9 cellular contexts compared by ENCODE assay signal in the genomic region with DNA sequence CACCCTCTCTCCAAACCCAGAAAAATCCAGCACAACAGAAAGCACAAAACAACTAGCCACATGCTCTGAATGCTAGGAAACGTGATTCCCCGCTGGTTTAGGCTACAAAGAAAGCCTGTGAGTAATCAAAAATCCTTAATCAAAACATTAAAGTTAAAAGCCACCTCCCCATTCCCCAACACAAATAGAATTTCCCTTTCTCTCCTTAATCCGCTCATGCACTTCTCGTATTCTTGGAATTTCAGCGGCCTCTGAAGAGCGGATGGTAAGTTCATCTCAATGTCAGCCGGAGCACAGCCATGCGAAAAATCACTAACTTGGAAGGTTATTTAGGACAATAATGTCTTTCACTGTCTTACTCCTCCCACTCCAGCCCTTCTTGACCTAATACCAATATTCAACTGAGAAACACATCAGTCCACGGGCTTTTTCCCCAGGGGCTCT.
DNase-seq lines count a peak whose midpoint lies in the region; ATAC-seq and TF ChIP-seq lines count a peak whose summit lies in the region.
"Had no signal": no experiment of that assay in that cellular context is flagged by ENCODE, and none has a peak within 500 bp of the region (broad histone marks: within the 10 kb centered on the region; RNA-seq: fewer than 3 reads in every experiment).

No MANE protein-coding gene starts in this region.

- H3K4me3 Mint-ChIP-seq in activated CD4-positive, alpha-beta memory T cell treated with anti-CD3 and anti-CD28 coated beads, Interleukin-2, amount 10 ng/mL, durations not matched to agents 7 days and 5 days = peak overlapping the region; percentile 4
- no peak overlapping the region for H3K4me3 Mint-ChIP-seq in activated CD4-positive, alpha-beta memory T cell treated with anti-CD3 and anti-CD28 coated beads for 36 hours
- H3K4me3 Mint-ChIP-seq in activated CD8-positive, alpha-beta T cell treated with anti-CD3 and anti-CD28 coated beads, Interleukin-2, amount 10 ng/mL, durations not matched to agents 7 days and 5 days = no peak overlapping the region

- no peaks in the 10 kb centered on the region for H3K9me3 ChIP-seq in mammary epithelial cell (replicated peaks; ENCODE audit: insufficient read depth, low read length)

- H3K4me1 ChIP-seq in mammary epithelial cell (ENCODE audit: insufficient read depth, low read length) = peaks cover 17% of the 10 kb centered on the region

- H3K4me2 ChIP-seq in mammary epithelial cell (ENCODE audit: insufficient read depth, low read depth, low read length) = peak overlapping the region; percentile 90

- CTCF ChIA-PET in activated CD4-positive, alpha-beta memory T cell treated with anti-CD3 and anti-CD28 coated beads, Interleukin-2, amount 10 ng/mL, durations not matched to agents 7 days and 5 days (lab: Charles Lee) = no interaction called here
- CTCF ChIA-PET in activated CD4-positive, alpha-beta memory T cell treated with anti-CD3 and anti-CD28 coated beads for 36 hours (lab: Charles Lee) = interaction anchor here (0.6 to 2.1 kb wide), 2 partner anchors 9 to 94 kb away, joined by 3 to 6 read pairs; no protein-coding TSS in a partner anchor
- CTCF ChIA-PET in mammary epithelial cell (lab: Charles Lee; ENCODE audit: low non-redundant PET) = interaction anchor here (0.7 kb wide), 1 partner anchor 10 kb away, joined by 4 read pairs; no protein-coding TSS in a partner anchor
- CTCF ChIA-PET in activated CD8-positive, alpha-beta T cell treated with anti-CD3 and anti-CD28 coated beads, Interleukin-2, amount 10 ng/mL, durations not matched to agents 7 days and 5 days (lab: Charles Lee) = no interaction called here

- H3K27ac ChIP-seq in mammary epithelial cell (ENCODE audit: insufficient read depth, low read depth, low read length) (peak overlapping the region; percentile 67), substantia nigra (ENCODE audit: low read depth, low read length, poor library complexity, severe bottlenecking) (peak overlapping the region; percentile 95)

- intact Hi-C loops in activated CD4-positive, alpha-beta memory T cell treated with anti-CD3 and anti-CD28 coated beads for 36 hours (cut with micrococcal nuclease) = no loop called here
- intact Hi-C loops in mammary epithelial cell (cut with micrococcal nuclease) = loop anchor here (1.0 to 5.0 kb wide), 2 partner anchors 95 to 134 kb away; partner anchors contain the start of gene CABYR

- no peaks in the 10 kb centered on the region for H3K9me3 Mint-ChIP-seq in activated CD4-positive, alpha-beta memory T cell treated with anti-CD3 and anti-CD28 coated beads, Interleukin-2, amount 10 ng/mL, durations not matched to agents 7 days and 5 days
- H3K9me3 Mint-ChIP-seq in activated CD4-positive, alpha-beta memory T cell treated with anti-CD3 and anti-CD28 coated beads for 36 hours = peaks cover 6% of the 10 kb centered on the region
- H3K9me3 Mint-ChIP-seq in activated CD8-positive, alpha-beta T cell treated with anti-CD3 and anti-CD28 coated beads, Interleukin-2, amount 10 ng/mL, durations not matched to agents 7 days and 5 days (ENCODE audit: insufficient read depth) = no peaks in the 10 kb centered on the region

- H3K27me3 ChIP-seq in mammary epithelial cell (ENCODE audit: insufficient read depth, low read length) = no peaks in the 10 kb centered on the region
- H3K27me3 ChIP-seq in kidney epithelial cell (ENCODE audit: control insufficient read depth, insufficient read depth, low read length) = no peaks in the 10 kb centered on the region

- H2AFZ ChIP-seq in mammary epithelial cell (ENCODE audit: low read depth, low read length) = peak overlapping the region; percentile 89

- H3K27ac Mint-ChIP-seq in activated CD4-positive, alpha-beta memory T cell treated with anti-CD3 and anti-CD28 coated beads, Interleukin-2, amount 10 ng/mL, durations not matched to agents 7 days and 5 days = no peak overlapping the region
- no peak overlapping the region for H3K27ac Mint-ChIP-seq in activated CD4-positive, alpha-beta memory T cell treated with anti-CD3 and anti-CD28 coated beads for 36 hours
- no peak overlapping the region for H3K27ac Mint-ChIP-seq in activated CD8-positive, alpha-beta T cell treated with anti-CD3 and anti-CD28 coated beads, Interleukin-2, amount 10 ng/mL, durations not matched to agents 7 days and 5 days

- H3K79me2 ChIP-seq in mammary epithelial cell (ENCODE audit: insufficient read depth, low read length) = peaks cover 46% of the 10 kb centered on the region

- TF ChIP-seq CTCF in mammary epithelial cell (conservative IDR thresholded peaks at IDR 0.05 in 1 of 2, IDR thresholded peaks at IDR 0.05 in 1 of 2; ENCODE audit: extremely low read depth in 1 of 2, insufficient read depth in 1 of 2, low read depth in 1 of 2, low read length in 2 of 2) (no peak), kidney epithelial cell (IDR thresholded peaks at IDR 0.05; ENCODE audit: insufficient read depth, low read length, poor library complexity, severe bottlenecking) (no peak)

- no TSS peak for BruUV-seq in mammary epithelial cell (replicated peaks; lab: Mats Ljungman, UMichigan)

- in situ Hi-C loops in mammary epithelial cell (cut with MboI; ENCODE audit: low sequenced_read_pairs in 2 of 2) = no loop called here

- H3K36me3 ChIP-seq in mammary epithelial cell (ENCODE audit: insufficient read depth, low read length) (no peaks in the 10 kb centered on the region), kidney epithelial cell (ENCODE audit: control insufficient read depth, insufficient read depth, low read length) (no peaks in the 10 kb centered on the region)

- peak overlapping the region; percentile 58 to 91 (median 74) for H3K4me3 ChIP-seq in mammary epithelial cell (replicated peaks in 1 of 3; ENCODE audit: insufficient read depth in 1 of 3, low read depth in 2 of 3, low read length in 3 of 3)
- peak overlapping the region; percentile 82 for H3K4me3 ChIP-seq in kidney epithelial cell (ENCODE audit: low read depth, low read length)

- dilution Hi-C loops in mammary epithelial cell (cut with HindIII; ENCODE audit: low sequenced_read_pairs) = no loop called here

- H3K9ac ChIP-seq in mammary epithelial cell (ENCODE audit: insufficient read depth, low read length) = peak overlapping the region; percentile 66

- H4K20me1 ChIP-seq in mammary epithelial cell (ENCODE audit: insufficient read depth, low read length) = no peaks in the 10 kb centered on the region

- H3K27me3 Mint-ChIP-seq in activated CD4-positive, alpha-beta memory T cell treated with anti-CD3 and anti-CD28 coated beads, Interleukin-2, amount 10 ng/mL, durations not matched to agents 7 days and 5 days = peaks cover 50% of the 10 kb centered on the region
- H3K27me3 Mint-ChIP-seq in activated CD4-positive, alpha-beta memory T cell treated with anti-CD3 and anti-CD28 coated beads for 36 hours = peaks cover 35% of the 10 kb centered on the region
- H3K27me3 Mint-ChIP-seq in activated CD8-positive, alpha-beta T cell treated with anti-CD3 and anti-CD28 coated beads, Interleukin-2, amount 10 ng/mL, durations not matched to agents 7 days and 5 days (ENCODE audit: low read depth) = peaks cover 55% of the 10 kb centered on the region

- POLR2A ChIA-PET in activated CD4-positive, alpha-beta memory T cell treated with anti-CD3 and anti-CD28 coated beads, Interleukin-2, amount 10 ng/mL, durations not matched to agents 7 days and 5 days (lab: Charles Lee) = no interaction called here
- POLR2A ChIA-PET in activated CD4-positive, alpha-beta memory T cell treated with anti-CD3 and anti-CD28 coated beads for 36 hours (lab: Charles Lee) = no interaction called here
- POLR2A ChIA-PET in activated CD8-positive, alpha-beta T cell treated with anti-CD3 and anti-CD28 coated beads, Interleukin-2, amount 10 ng/mL, durations not matched to agents 7 days and 5 days (lab: Charles Lee) = no interaction called here

- no peak for ATAC-seq in activated CD8-positive, alpha-beta T cell treated with anti-CD3 and anti-CD28 coated beads, Interleukin-2, amount 10 ng/mL, durations not matched to agents 7 days and 5 days
- no peak for ATAC-seq in GM18858 (IDR thresholded peaks at IDR 0.05; ENCODE audit: unreplicated experiment)
- no peak for ATAC-seq in GM18520 (IDR thresholded peaks at IDR 0.05; ENCODE audit: unreplicated experiment)

- peaks cover 1% of the 10 kb centered on the region for H3K4me1 Mint-ChIP-seq in activated CD4-positive, alpha-beta memory T cell treated with anti-CD3 and anti-CD28 coated beads, Interleukin-2, amount 10 ng/mL, durations not matched to agents 7 days and 5 days
- H3K4me1 Mint-ChIP-seq in activated CD4-positive, alpha-beta memory T cell treated with anti-CD3 and anti-CD28 coated beads for 36 hours (ENCODE audit: low read depth) = peaks cover 5% of the 10 kb centered on the region
- peaks cover 3% of the 10 kb centered on the region for H3K4me1 Mint-ChIP-seq in activated CD8-positive, alpha-beta T cell treated with anti-CD3 and anti-CD28 coated beads, Interleukin-2, amount 10 ng/mL, durations not matched to agents 7 days and 5 days (ENCODE audit: low read depth)

- H3K36me3 Mint-ChIP-seq in activated CD4-positive, alpha-beta memory T cell treated with anti-CD3 and anti-CD28 coated beads, Interleukin-2, amount 10 ng/mL, durations not matched to agents 7 days and 5 days (ENCODE audit: low read depth) = no peaks in the 10 kb centered on the region
- H3K36me3 Mint-ChIP-seq in activated CD4-positive, alpha-beta memory T cell treated with anti-CD3 and anti-CD28 coated beads for 36 hours = no peaks in the 10 kb centered on the region
- H3K36me3 Mint-ChIP-seq in activated CD8-positive, alpha-beta T cell treated with anti-CD3 and anti-CD28 coated beads, Interleukin-2, amount 10 ng/mL, durations not matched to agents 7 days and 5 days (ENCODE audit: low read depth) = no peaks in the 10 kb centered on the region

- 2% methylated on average over 9 of the region's 9 CpGs for WGBS in mammary epithelial cell (ENCODE audit: low coverage, missing lambda C conversion rate)

- DNase-seq in activated CD4-positive, alpha-beta memory T cell treated with anti-CD3 and anti-CD28 coated beads, Interleukin-2, amount 10 ng/mL, durations not matched to agents 7 days and 5 days = no peak
- DNase-seq in activated CD4-positive, alpha-beta memory T cell treated with anti-CD3 and anti-CD28 coated beads for 36 hours = no peak
- DNase-seq in mammary epithelial cell (peak; percentile 63), kidney epithelial cell (ENCODE audit: low read depth) (no peak), substantia nigra (lab: John Stamatoyannopoulos, UW) (peak in 7 of 49 donors; percentile 30 to 76 (median 52))
- DNase-seq in activated CD8-positive, alpha-beta T cell treated with anti-CD3 and anti-CD28 coated beads, Interleukin-2, amount 10 ng/mL, durations not matched to agents 7 days and 5 days = no peak
- DNase-seq: DND-41 had no signal

Comparison
In these comparisons a context has a peak if more than half of its experiments do, and no peak if none do; other contexts are left out.
1. CTCF ChIA-PET loops: an anchor here in activated CD4-positive, alpha-beta memory T cell treated with anti-CD3 and anti-CD28 coated beads for 36 hours (0.6 to 2.1 kb wide) and mammary epithelial cell (0.7 kb wide); none called in activated CD4-positive, alpha-beta memory T cell treated with anti-CD3 and anti-CD28 coated beads, Interleukin-2, amount 10 ng/mL, durations not matched to agents 7 days and 5 days and activated CD8-positive, alpha-beta T cell treated with anti-CD3 and anti-CD28 coated beads, Interleukin-2, amount 10 ng/mL, durations not matched to agents 7 days and 5 days.